Comparison of ENCODE assay signal across 8 cellular contexts in the genomic region with DNA sequence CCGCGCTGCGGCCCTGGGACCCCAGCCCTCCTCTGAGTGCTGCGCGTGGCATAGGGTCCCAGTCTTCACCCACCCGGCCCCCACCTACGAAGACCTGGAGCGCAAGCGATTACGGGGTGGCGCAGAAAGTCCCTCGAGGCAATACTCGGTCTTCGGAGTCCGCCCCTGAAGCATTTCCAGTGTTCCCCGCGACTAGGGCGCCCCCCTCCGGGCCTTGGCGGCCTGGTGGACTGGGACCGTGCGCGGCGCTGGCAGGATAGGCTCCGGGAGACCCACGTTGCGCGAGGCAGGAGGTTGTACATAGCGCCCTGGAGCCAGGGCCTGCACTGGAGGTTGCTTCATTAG. TPM values are rescaled to one million over a fixed set of nuclear protein-coding genes. Genes with fewer than 3 reads are reported as not detected.
DNase-seq lines count a peak whose midpoint lies in the region; ATAC-seq, FAIRE-seq and TF ChIP-seq lines count a peak whose summit lies in the region.

No MANE protein-coding gene starts in this region.

- no peak for DNase-seq in GM12891 (ENCODE audit: insufficient read length, low spot score)
- DNase-seq in NCI-H1417 (lab: John Stamatoyannopoulos, UW): peak; percentile 77 to 97 (median 96)
- peak; percentile 81 to 92 (median 89) for DNase-seq in T-helper 1 cell
- DNase-seq in amniotic stem cell (lab: John Stamatoyannopoulos, UW): peak; percentile 86
- peak; percentile 93 for DNase-seq in right atrium auricular region (ENCODE audit: low spot score)
- DNase-seq in putamen (ENCODE audit: low spot score): peak; percentile 85
- peak; percentile 97 to 99 for DNase-seq in aorta

- ATAC-seq in HG02763 (IDR thresholded peaks at IDR 0.05; ENCODE audit: unreplicated experiment) (peak; percentile 50), aorta (ENCODE audit: low FRiP score) (peak; percentile 94)

- H3K27me3 ChIP-seq in right atrium auricular region (no peaks in the 10 kb centered on the region), aorta (ENCODE audit: control insufficient read depth in 1 of 2, insufficient read depth in 2 of 2, low read length in 1 of 2) (no peaks in the 10 kb centered on the region)

- peak overlapping the region; percentile 68 to 92 for H3K4me3 ChIP-seq in right atrium auricular region
- H3K4me3 ChIP-seq in aorta (ENCODE audit: low read length in 2 of 2): peak overlapping the region; percentile 72 to 93

- peaks cover 0 to 13% of the 10 kb centered on the region in 2 donors for H3K4me1 ChIP-seq in right atrium auricular region
- H3K4me1 ChIP-seq in aorta (ENCODE audit: control insufficient read depth in 1 of 2, insufficient read depth in 2 of 2, low read length in 2 of 2): no peaks in the 10 kb centered on the region

- TF ChIP-seq CTCF in right atrium auricular region (IDR thresholded peaks at IDR 0.05): peak; percentile 38 to 71

- no peak for FAIRE-seq in GM12891 (lab: Jason Lieb, UNC)

- intact Hi-C loops in aorta (cut with DNase I): loop anchor here (1.0 to 5.0 kb wide), 6 partner anchors 30 to 212 kb away; partner anchors contain the start of gene PEX7 (in 1 of the 2)

- WGBS in aorta, 2 donors: 1% methylated on average over 29 of the region's 29 CpGs

- H3K9me3 ChIP-seq in right atrium auricular region (no peaks in the 10 kb centered on the region), aorta (ENCODE audit: control insufficient read depth, low read length) (no peaks in the 10 kb centered on the region)

- peak; percentile 27; the same call in 1 of the 2 replicates for TF ChIP-seq POLR2A in GM12891 (IDR thresholded peaks at IDR 0.05; ENCODE audit: low read depth, low read length)

- no peaks in the 10 kb centered on the region for H3K36me3 ChIP-seq in right atrium auricular region
- H3K36me3 ChIP-seq in aorta (ENCODE audit: control insufficient read depth in 1 of 2, insufficient read depth in 2 of 2, low read length in 1 of 2): no peaks in the 10 kb centered on the region

- peak overlapping the region; percentile 87 to 91 for H3K27ac ChIP-seq in right atrium auricular region
- peak overlapping the region; percentile 89 to 97 for H3K27ac ChIP-seq in aorta (ENCODE audit: low read depth in 1 of 2, low read length in 2 of 2)

TF ChIP-seq in GM12891, 5 proteins besides CTCF, POLR2A, EP300 and RAD21:
- TF ChIP-seq POLR2AphosphoS5 (IDR thresholded peaks at IDR 0.05; ENCODE audit: low read depth, low read length): no peak
- peak; percentile 29; the same call in 1 of the 2 replicates for TF ChIP-seq TAF1 (IDR thresholded peaks at IDR 0.05; ENCODE audit: low read depth, low read length)

RNA-seq across cellular contexts. Expression of gene MAP3K5, which starts 0.6 kb away (rescaled TPM):
- polyA plus RNA-seq in GM12891 (2012; ENCODE audit: low read depth, missing spikeins): 15.0 TPM
- total RNA-seq in right atrium auricular region: 10 to 100 TPM in 1 of 2 donors, 1 to 10 TPM in 1; 6.7 to 11.9 TPM
- total RNA-seq in aorta: 10 to 100 TPM; 37.6 to 48.4 TPM
- polyA plus RNA-seq in aorta: 10 to 100 TPM; 16.2 to 33.7 TPM

RNA-seq across cellular contexts. Expression of gene PEX7, which starts 29.5 kb away (rescaled TPM):
- 6.8 TPM for polyA plus RNA-seq in GM12891 (2012; ENCODE audit: low read depth, missing spikeins)
- 10 to 100 TPM in 1 of 2 donors, 1 to 10 TPM in 1; 7.2 to 14.5 TPM for total RNA-seq in right atrium auricular region
- total RNA-seq in aorta: 1 to 10 TPM; 4.2 to 5.5 TPM
- polyA plus RNA-seq in aorta: 1 to 10 TPM; 4.9 to 5.8 TPM
